In the genomic region with DNA sequence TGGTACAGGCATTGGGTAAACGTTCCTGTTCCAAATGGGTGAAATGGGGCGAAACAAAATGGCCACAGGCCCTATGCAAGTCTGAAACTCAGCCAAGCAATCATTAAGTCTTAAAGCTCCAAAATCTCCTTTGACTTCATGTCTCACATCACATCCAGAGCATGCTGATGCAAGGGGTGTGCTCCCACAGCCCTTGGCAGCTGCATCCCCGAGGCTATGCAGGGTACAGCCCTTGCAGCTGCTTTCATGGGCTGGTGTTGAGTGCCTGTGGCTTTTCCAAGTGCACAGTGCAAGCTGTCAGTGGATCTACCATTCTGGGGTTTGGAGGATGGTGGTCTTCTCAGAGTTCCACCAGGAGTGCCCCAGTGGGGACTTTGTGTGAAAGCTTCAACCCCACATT, we compare ENCODE assay signal across 1 cellular context.
TF ChIP-seq lines count a peak whose summit lies in the region.

No MANE protein-coding gene starts in this region.

TF ChIP-seq in H1, 55 proteins besides CTCF, POLR2A, EP300 and RAD21 (continued from another document):
- TF ChIP-seq, protein P1, sequence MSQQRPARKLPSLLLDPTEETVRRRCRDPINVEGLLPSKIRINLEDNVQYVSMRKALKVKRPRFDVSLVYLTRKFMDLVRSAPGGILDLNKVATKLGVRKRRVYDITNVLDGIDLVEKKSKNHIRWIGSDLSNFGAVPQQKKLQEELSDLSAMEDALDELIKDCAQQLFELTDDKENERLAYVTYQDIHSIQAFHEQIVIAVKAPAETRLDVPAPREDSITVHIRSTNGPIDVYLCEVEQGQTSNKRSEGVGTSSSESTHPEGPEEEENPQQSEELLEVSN (IDR thresholded peaks at IDR 0.05), result no peak
- no peak for TF ChIP-seq SAP30 (IDR thresholded peaks at IDR 0.05; ENCODE audit: insufficient read depth, insufficient replicate concordance, low read length)
- TF ChIP-seq, protein P2, sequence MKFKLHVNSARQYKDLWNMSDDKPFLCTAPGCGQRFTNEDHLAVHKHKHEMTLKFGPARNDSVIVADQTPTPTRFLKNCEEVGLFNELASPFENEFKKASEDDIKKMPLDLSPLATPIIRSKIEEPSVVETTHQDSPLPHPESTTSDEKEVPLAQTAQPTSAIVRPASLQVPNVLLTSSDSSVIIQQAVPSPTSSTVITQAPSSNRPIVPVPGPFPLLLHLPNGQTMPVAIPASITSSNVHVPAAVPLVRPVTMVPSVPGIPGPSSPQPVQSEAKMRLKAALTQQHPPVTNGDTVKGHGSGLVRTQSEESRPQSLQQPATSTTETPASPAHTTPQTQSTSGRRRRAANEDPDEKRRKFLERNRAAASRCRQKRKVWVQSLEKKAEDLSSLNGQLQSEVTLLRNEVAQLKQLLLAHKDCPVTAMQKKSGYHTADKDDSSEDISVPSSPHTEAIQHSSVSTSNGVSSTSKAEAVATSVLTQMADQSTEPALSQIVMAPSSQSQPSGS (IDR thresholded peaks at IDR 0.05; ENCODE audit: low read length), result no peak
